ENCODE assay signal across 8 cellular contexts in genomic region chr5:36777105-36777757, GRCh38.
DNase-seq lines count a peak whose midpoint lies in the region; ATAC-seq and TF ChIP-seq lines count a peak whose summit lies in the region.

No MANE protein-coding gene starts in this region.

- no peak overlapping the region for H3K4me3 ChIP-seq in AG04449 (ENCODE audit: low read depth, low read length)

- no peak for ATAC-seq in GM21717 (IDR thresholded peaks at IDR 0.05; ENCODE audit: unreplicated experiment)
- ATAC-seq in GM21360 (IDR thresholded peaks at IDR 0.05; ENCODE audit: unreplicated experiment), result no peak

- no peak overlapping the region for H3K27ac ChIP-seq in VCaP

- TF ChIP-seq CTCF in AG04449 (IDR thresholded peaks at IDR 0.05; ENCODE audit: insufficient read depth, low read length, missing control alignments) (peak; percentile 35), VCaP (conservative IDR thresholded peaks at IDR 0.05) (peak; percentile 80)

- POLR2A ChIA-PET in AG04449 (lab: Yijun Ruan, JAX) (no interaction called here), HEK293T (lab: Yijun Ruan, JAX) (interaction anchor here (1.6 kb wide), 1 partner anchor 98 kb away, joined by 3 read pairs; no protein-coding TSS in a partner anchor)

- CTCF ChIA-PET in AG04449 (lab: Yijun Ruan, JAX) (interaction anchor here (0.8 to 1.8 kb wide), 6 partner anchors 12 to 251 kb away, joined by 3 to 8 read pairs (median 4); partner anchors contain the start of gene NIPBL), HEK293T (lab: Yijun Ruan, JAX) (interaction anchor here (0.6 to 1.2 kb wide), 6 partner anchors 11 to 388 kb away, joined by 3 to 6 read pairs (median 3); no protein-coding TSS in a partner anchor)

- no peak for DNase-seq in AG04449 (ENCODE audit: low read depth, low spot score)
- peak; percentile 60 for DNase-seq in HEK293T (ENCODE audit: extremely low spot score)
- peak; percentile 64 for DNase-seq in iPS-NIHi11 (ENCODE audit: low spot score)
- DNase-seq in stimulated activated CD4-positive, alpha-beta T cell treated with anti-CD3 and anti-CD28 coated beads, Interleukin-15, amount 100 ng/mL, for 24 hours, result no peak
- DNase-seq in stimulated activated naive CD4-positive, alpha-beta T cell treated with Interleukin-2 at 50 U/mL for 16 hours (lab: John Stamatoyannopoulos, UW), result no peak

TF ChIP-seq in HEK293T, 16 proteins besides CTCF, POLR2A, EP300 and RAD21:
- no peak for TF ChIP-seq CTBP1 (IDR thresholded peaks at IDR 0.05; ENCODE audit: borderline replicate concordance)

Comparison
In these comparisons a context has a peak if more than half of its experiments do, and no peak if none do; other contexts are left out.
1. DNase-seq: peak in HEK293T (single experiment) and iPS-NIHi11 (single experiment); none in AG04449 (single experiment), stimulated activated CD4-positive, alpha-beta T cell treated with anti-CD3 and anti-CD28 coated beads, Interleukin-15, amount 100 ng/mL, for 24 hours (single experiment) and stimulated activated naive CD4-positive, alpha-beta T cell treated with Interleukin-2 at 50 U/mL for 16 hours (single experiment).